ENCODE assay signal across 16 cellular contexts in the genomic region with DNA sequence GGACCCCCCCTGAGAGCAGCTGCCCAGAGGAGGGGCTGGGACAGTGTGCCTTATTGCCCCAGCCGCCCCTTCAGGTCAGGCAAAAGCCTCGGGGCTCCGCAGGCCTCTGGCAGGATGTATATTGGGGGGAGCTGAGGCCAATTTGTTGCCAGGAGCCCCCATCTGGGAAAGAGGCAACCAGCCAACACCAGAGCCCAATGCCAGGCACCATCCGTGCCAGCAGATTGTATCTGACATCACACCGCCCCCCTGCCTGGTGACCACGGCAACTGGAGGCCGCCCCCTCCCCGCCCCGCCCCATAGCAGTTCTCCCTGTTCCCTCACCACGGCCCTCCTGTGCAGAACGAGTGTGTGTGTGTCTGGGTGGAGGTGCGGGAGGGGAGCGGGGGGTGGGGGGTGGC. TPM values are rescaled to one million over a fixed set of nuclear protein-coding genes. Genes with fewer than 3 reads are reported as not detected.
DNase-seq lines count a peak whose midpoint lies in the region; ATAC-seq and TF ChIP-seq lines count a peak whose summit lies in the region.
"Had no signal": no experiment of that assay in that cellular context is flagged by ENCODE, and none has a peak within 500 bp of the region (broad histone marks: within the 10 kb centered on the region; RNA-seq: fewer than 3 reads in every experiment).

No MANE protein-coding gene starts in this region.

- H3K9me3 ChIP-seq in left ventricle myocardium inferior (replicated peaks): no peaks in the 10 kb centered on the region

- H3K27ac ChIP-seq in left ventricle myocardium inferior (replicated peaks): peak overlapping the region; percentile 79

- peaks cover 10 to 14% of the 10 kb centered on the region in 2 donors for H3K27me3 Mint-ChIP-seq in natural killer cell treated with Interleukin-12 subunit alpha and Interleukin-12 subunit beta and Interleukin-15 and Interleukin-18, amount 100 ng/mL, for 72 hours
- H3K27me3 Mint-ChIP-seq: stimulated activated naive CD8-positive, alpha-beta T cell treated with anti-CD3 and anti-CD28 coated beads, Interleukin-15, Interleukin-2, amounts not matched to agents 100 ng/mL and 50 ng/mL, for 24 hours had no signal

- H3K36me3 ChIP-seq in left ventricle myocardium inferior: no peaks in the 10 kb centered on the region

- H3K4me1 ChIP-seq in left ventricle myocardium inferior: peaks cover 95% of the 10 kb centered on the region

- H3K4me3 ChIP-seq in left ventricle myocardium inferior: peak overlapping the region; percentile 79

- no peaks in the 10 kb centered on the region for H3K27me3 ChIP-seq in left ventricle myocardium inferior (ENCODE audit: low read depth)

- intact Hi-C loops in left ventricle myocardium inferior (cut with micrococcal nuclease): no loop called here
- intact Hi-C loops in left cardiac atrium (cut with DNase I): no loop called here

- DNase-seq in left ventricle myocardium inferior (peak; percentile 28), left cardiac atrium (no peak), NCI-H2081 treated with DMSO at 0.1 percent for 48 hours (lab: John Stamatoyannopoulos, UW) (peak; percentile 28), cerebellum (ENCODE audit: low spot score) (peak; percentile 62), NCI-H1048 (lab: John Stamatoyannopoulos, UW) (no peak)
- DNase-seq in natural killer cell treated with Interleukin-12 subunit alpha and Interleukin-12 subunit beta and Interleukin-15 and Interleukin-18, amount 100 ng/mL, for 72 hours (ENCODE audit: low spot score): no peak
- DNase-seq: activated CD4-positive, alpha-beta T cell treated with anti-CD3 and anti-CD28 coated beads, Interleukin-2, amount 10 ng/mL, durations not matched to agents 7 days and 5 days; activated naive CD8-positive, alpha-beta T cell treated with anti-CD3 and anti-CD28 coated beads, Interleukin-2, amount 10 ng/mL, durations not matched to agents 7 days and 5 days; activated T-cell treated with anti-CD3 and anti-CD28 coated beads, Interleukin-2, amount 50 U/mL, for 72 hours; erythroblast; islet precursor cell; NCI-H187; SHP77 treated with DMSO at 0.1 percent for 48 hours; T-helper 9 cell had no signal

- no peaks in the 10 kb centered on the region for H3K9me3 Mint-ChIP-seq in natural killer cell treated with Interleukin-12 subunit alpha and Interleukin-12 subunit beta and Interleukin-15 and Interleukin-18, amount 100 ng/mL, for 72 hours
- H3K9me3 Mint-ChIP-seq: activated CD4-positive, alpha-beta T cell treated with anti-CD3 and anti-CD28 coated beads, Interleukin-2, amount 10 ng/mL, durations not matched to agents 7 days and 5 days; activated naive CD8-positive, alpha-beta T cell treated with anti-CD3 and anti-CD28 coated beads, Interleukin-2, amount 10 ng/mL, durations not matched to agents 7 days and 5 days; activated T-cell treated with anti-CD3 and anti-CD28 coated beads, Interleukin-2, amount 50 U/mL, for 72 hours; stimulated activated naive CD8-positive, alpha-beta T cell treated with anti-CD3 and anti-CD28 coated beads, Interleukin-15, Interleukin-2, amounts not matched to agents 100 ng/mL and 50 ng/mL, for 24 hours had no signal

- H3K36me3 Mint-ChIP-seq in natural killer cell treated with Interleukin-12 subunit alpha and Interleukin-12 subunit beta and Interleukin-15 and Interleukin-18, amount 100 ng/mL, for 72 hours: no peaks in the 10 kb centered on the region
- H3K36me3 Mint-ChIP-seq: activated naive CD8-positive, alpha-beta T cell treated with anti-CD3 and anti-CD28 coated beads, Interleukin-2, amount 10 ng/mL, durations not matched to agents 7 days and 5 days had no signal

- H3K4me3 Mint-ChIP-seq in natural killer cell treated with Interleukin-12 subunit alpha and Interleukin-12 subunit beta and Interleukin-15 and Interleukin-18, amount 100 ng/mL, for 72 hours: no peak overlapping the region
- H3K4me3 Mint-ChIP-seq: activated CD4-positive, alpha-beta T cell treated with anti-CD3 and anti-CD28 coated beads, Interleukin-2, amount 10 ng/mL, durations not matched to agents 7 days and 5 days; activated T-cell treated with anti-CD3 and anti-CD28 coated beads, Interleukin-2, amount 50 U/mL, for 72 hours; stimulated activated naive CD8-positive, alpha-beta T cell treated with anti-CD3 and anti-CD28 coated beads, Interleukin-15, Interleukin-2, amounts not matched to agents 100 ng/mL and 50 ng/mL, for 24 hours had no signal

- H3K4me1 Mint-ChIP-seq in natural killer cell treated with Interleukin-12 subunit alpha and Interleukin-12 subunit beta and Interleukin-15 and Interleukin-18, amount 100 ng/mL, for 72 hours (ENCODE audit: low read depth in 2 of 2): peaks cover 5 to 8% of the 10 kb centered on the region in 2 donors

- TF ChIP-seq CTCF in left ventricle myocardium inferior (IDR thresholded peaks at IDR 0.05; ENCODE audit: borderline replicate concordance): no peak

- H3K27ac Mint-ChIP-seq in natural killer cell treated with Interleukin-12 subunit alpha and Interleukin-12 subunit beta and Interleukin-15 and Interleukin-18, amount 100 ng/mL, for 72 hours: no peak overlapping the region
- H3K27ac Mint-ChIP-seq: activated CD4-positive, alpha-beta T cell treated with anti-CD3 and anti-CD28 coated beads, Interleukin-2, amount 10 ng/mL, durations not matched to agents 7 days and 5 days; activated naive CD8-positive, alpha-beta T cell treated with anti-CD3 and anti-CD28 coated beads, Interleukin-2, amount 10 ng/mL, durations not matched to agents 7 days and 5 days; activated T-cell treated with anti-CD3 and anti-CD28 coated beads, Interleukin-2, amount 50 U/mL, for 72 hours; stimulated activated naive CD8-positive, alpha-beta T cell treated with anti-CD3 and anti-CD28 coated beads, Interleukin-15, Interleukin-2, amounts not matched to agents 100 ng/mL and 50 ng/mL, for 24 hours had no signal

- ATAC-seq in left cardiac atrium (no peak), HG03108 (IDR thresholded peaks at IDR 0.05; ENCODE audit: unreplicated experiment) (no peak)
- ATAC-seq in natural killer cell treated with Interleukin-12 subunit alpha and Interleukin-12 subunit beta and Interleukin-15 and Interleukin-18, amount 100 ng/mL, for 72 hours: no peak
- ATAC-seq: activated T-cell treated with anti-CD3 and anti-CD28 coated beads, Interleukin-2, amount 50 U/mL, for 72 hours had no signal

RNA-seq across cellular contexts. Expression of a gene that starts 3.6 kb away (rescaled TPM):
- total RNA-seq in left ventricle myocardium inferior (16.2 TPM), left cardiac atrium (10 to 100 TPM; 10.7 to 11.8 TPM), cerebellum (13.5 TPM)
- under 1 TPM; 0.33 to 0.81 TPM for total RNA-seq in natural killer cell treated with Interleukin-12 subunit alpha and Interleukin-12 subunit beta and Interleukin-15 and Interleukin-18, amount 100 ng/mL, for 72 hours

RNA-seq across cellular contexts. Expression of a gene that starts 29.1 kb away (rescaled TPM):
- total RNA-seq in left ventricle myocardium inferior (12.6 TPM), left cardiac atrium (1 to 10 TPM; 5.5 to 5.9 TPM), cerebellum (9.5 TPM)
- 100 to 1,000 TPM in 1 of 2 donors, 10 to 100 TPM in 1; 83.6 to 106 TPM for total RNA-seq in natural killer cell treated with Interleukin-12 subunit alpha and Interleukin-12 subunit beta and Interleukin-15 and Interleukin-18, amount 100 ng/mL, for 72 hours

RNA-seq across cellular contexts. Expression of a gene that starts 59.3 kb away (rescaled TPM):
- total RNA-seq in left ventricle myocardium inferior (13.4 TPM), left cardiac atrium (10 to 100 TPM; 12.0 to 16.5 TPM), cerebellum (37.0 TPM)
- total RNA-seq in natural killer cell treated with Interleukin-12 subunit alpha and Interleukin-12 subunit beta and Interleukin-15 and Interleukin-18, amount 100 ng/mL, for 72 hours: 10 to 100 TPM; 41.6 to 80.5 TPM

Comparison
In these comparisons a context has a peak if more than half of its experiments do, and no peak if none do; other contexts are left out.
1. DNase-seq: peak in left ventricle myocardium inferior (single experiment), NCI-H2081 treated with DMSO at 0.1 percent for 48 hours (single experiment) and cerebellum (single experiment); none in left cardiac atrium (single experiment), NCI-H1048 (single experiment) and natural killer cell treated with Interleukin-12 subunit alpha and Interleukin-12 subunit beta and Interleukin-15 and Interleukin-18, amount 100 ng/mL, for 72 hours (single experiment).